ENCODE assay signal across 18 cellular contexts in genomic region chr5:33319841-33320240, GRCh38.
DNase-seq lines count a peak whose midpoint lies in the region; ATAC-seq, FAIRE-seq and TF ChIP-seq lines count a peak whose summit lies in the region.
"Had no signal": no experiment of that assay in that cellular context is flagged by ENCODE, and none has a peak within 500 bp of the region (broad histone marks: within the 10 kb centered on the region; RNA-seq: fewer than 3 reads in every experiment).

No MANE protein-coding gene starts in this region.

- H3K27ac ChIP-seq in breast epithelium (peak overlapping the region; percentile 41 to 79), endothelial cell of umbilical vein (ENCODE audit: insufficient read depth, low read depth, low read length) (peak overlapping the region; percentile 98), mesodermal cell (ENCODE audit: low read depth, low read length, severe bottlenecking) (peak overlapping the region; percentile 30), uterus (peak overlapping the region; percentile 72 to 73), caudate nucleus (ENCODE audit: low read depth, low read length) (no peak overlapping the region)
- H3K27ac ChIP-seq: psoas muscle had no signal

- TF ChIP-seq CTCF in breast epithelium (IDR thresholded peaks at IDR 0.05) (no peak), MCF 10A (IDR thresholded peaks at IDR 0.05; ENCODE audit: unreplicated experiment) (no peak), endothelial cell of umbilical vein (IDR thresholded peaks at IDR 0.05; ENCODE audit: extremely low read depth in 1 of 2, insufficient read depth in 1 of 2, low read depth in 1 of 2, low read length in 2 of 2) (no peak), uterus (IDR thresholded peaks at IDR 0.05) (no peak)

- H3K79me2 ChIP-seq in endothelial cell of umbilical vein (ENCODE audit: control insufficient read depth, insufficient read depth, low read length), result no peaks in the 10 kb centered on the region

- intact Hi-C loops in breast epithelium (cut with DNase I; ENCODE audit: low total_unique reads), result no loop called here
- intact Hi-C loops in MCF 10A (cut with micrococcal nuclease), result no loop called here
- intact Hi-C loops in endothelial cell of umbilical vein (cut with micrococcal nuclease), result loop anchor here (2.0 to 5.0 kb wide), 2 partner anchors 89 to 122 kb away; partner anchors contain the start of gene TARS1
- intact Hi-C loops in uterus (cut with DNase I; ENCODE audit: low total_unique reads), result no loop called here

- dilution Hi-C loops in endothelial cell of umbilical vein (cut with MboI; ENCODE audit: extremely low pct_ligation_motif_present, low sequenced_read_pairs), result no loop called here

- H3K4me3 ChIP-seq in breast epithelium (no peak overlapping the region), endothelial cell of umbilical vein (replicated peaks in 1 of 3; ENCODE audit: insufficient read depth in 1 of 3, low read depth in 1 of 3, low read length in 3 of 3) (no peak overlapping the region), mesodermal cell (ENCODE audit: extremely low read depth, insufficient read depth, low read length, poor library complexity, severe bottlenecking) (no peak overlapping the region), uterus (no peak overlapping the region)
- H3K4me3 ChIP-seq: psoas muscle had no signal

- no peaks in the 10 kb centered on the region for H3K4me1 Mint-ChIP-seq in MCF 10A (ENCODE audit: insufficient read depth, unreplicated experiment)

- no peaks in the 10 kb centered on the region for H3K27me3 Mint-ChIP-seq in MCF 10A (ENCODE audit: insufficient read depth, unreplicated experiment)

- no peak overlapping the region for H3K4me2 ChIP-seq in endothelial cell of umbilical vein (ENCODE audit: insufficient read depth, low read length)

- H2AFZ ChIP-seq in endothelial cell of umbilical vein (ENCODE audit: low read depth, low read length), result peak overlapping the region; percentile 63

- H4K20me1 ChIP-seq in endothelial cell of umbilical vein (replicated peaks; ENCODE audit: control insufficient read depth, extremely low read depth, insufficient read depth, low read length), result no peaks in the 10 kb centered on the region

- peak; percentile 62 for FAIRE-seq in endothelial cell of umbilical vein (lab: Jason Lieb, UNC)
- FAIRE-seq: A204.1, kidney had no signal

- 86 to 100% methylated on average over 1 of the region's 1 CpG for WGBS in mesodermal cell (ENCODE audit: insufficient coverage in 2 of 2), 2 experiments

- DNase-seq in breast epithelium (ENCODE audit: low spot score in 2 of 2) (no peak), MCF 10A (ENCODE audit: unreplicated experiment) (no peak), endothelial cell of umbilical vein (ENCODE audit: low read depth, low spot score) (peak; percentile 37), uterus (no peak), T1000 (lab: John Stamatoyannopoulos, UW) (no peak), caudate nucleus (lab: John Stamatoyannopoulos, UW) (no peak)
- DNase-seq: activated CD8-positive, alpha-beta memory T cell treated with anti-CD3 and anti-CD28 coated beads for 24 hours; activated effector memory CD4-positive, alpha-beta T cell treated with Interleukin-2 at 50 U/mL for 16 hours; COR-L47; effector CD8-positive, alpha-beta T cell; GDM1; head of caudate nucleus; kidney; NCI-H1105; psoas muscle had no signal

- H3K9me3 ChIP-seq in breast epithelium (no peaks in the 10 kb centered on the region), endothelial cell of umbilical vein (replicated peaks; ENCODE audit: control insufficient read depth, insufficient read depth, low read length) (no peaks in the 10 kb centered on the region), mesodermal cell (ENCODE audit: control insufficient read depth, low read length) (no peaks in the 10 kb centered on the region), uterus (no peaks in the 10 kb centered on the region)
- H3K9me3 ChIP-seq: psoas muscle had no signal

- TF ChIP-seq POLR2A in breast epithelium (IDR thresholded peaks at IDR 0.05), result no peak
- no peak for TF ChIP-seq POLR2A in endothelial cell of umbilical vein (IDR thresholded peaks at IDR 0.05; ENCODE audit: low read depth, low read length)
- TF ChIP-seq POLR2A in uterus (IDR thresholded peaks at IDR 0.05), result no peak

- H3K36me3 Mint-ChIP-seq in MCF 10A (ENCODE audit: insufficient read depth, unreplicated experiment), result no peaks in the 10 kb centered on the region

- CTCF ChIA-PET in MCF 10A (lab: Yijun Ruan, JAX), result interaction anchor here (0.5 to 2.2 kb wide), 6 partner anchors 8 to 627 kb away, joined by 3 to 9 read pairs (median 3); no protein-coding TSS in a partner anchor
- CTCF ChIA-PET in endothelial cell of umbilical vein (lab: Charles Lee), result interaction anchor here (0.7 to 1.9 kb wide), 5 partner anchors 10 to 116 kb away, joined by 3 to 9 read pairs (median 4); no protein-coding TSS in a partner anchor

- H3K9me1 ChIP-seq in endothelial cell of umbilical vein (replicated peaks; ENCODE audit: control insufficient read depth, extremely low read depth, insufficient read depth, low read length), result no peaks in the 10 kb centered on the region

- H3K36me3 ChIP-seq in breast epithelium (no peaks in the 10 kb centered on the region), endothelial cell of umbilical vein (ENCODE audit: control insufficient read depth in 2 of 2, extremely low read depth in 1 of 2, insufficient read depth in 2 of 2, low read length in 2 of 2) (no peaks in the 10 kb centered on the region), mesodermal cell (ENCODE audit: control insufficient read depth, insufficient read depth, low read length) (no peaks in the 10 kb centered on the region), uterus (no peaks in the 10 kb centered on the region)

- H3K9me3 Mint-ChIP-seq in MCF 10A (ENCODE audit: unreplicated experiment), result no peaks in the 10 kb centered on the region

- H3K4me1 ChIP-seq in breast epithelium, result peaks cover 0 to 10% of the 10 kb centered on the region in 2 donors
- peaks cover 34% of the 10 kb centered on the region for H3K4me1 ChIP-seq in endothelial cell of umbilical vein (ENCODE audit: control insufficient read depth, extremely low read depth, insufficient read depth, low read length)
- H3K4me1 ChIP-seq in mesodermal cell (ENCODE audit: control insufficient read depth, insufficient read depth, low read length, poor library complexity, severe bottlenecking), result peaks cover 15% of the 10 kb centered on the region
- H3K4me1 ChIP-seq in uterus, result peaks cover 0 to 5% of the 10 kb centered on the region in 2 donors
- H3K4me1 ChIP-seq: psoas muscle had no signal

- BruUV-seq in MCF 10A (replicated peaks; lab: Mats Ljungman, UMichigan), result no TSS peak
- BruUV-seq in endothelial cell of umbilical vein (replicated peaks; lab: Mats Ljungman, UMichigan), result no TSS peak

- no peak overlapping the region for H3K4me3 Mint-ChIP-seq in MCF 10A (ENCODE audit: unreplicated experiment)

- no peak for ATAC-seq in HG03442 (IDR thresholded peaks at IDR 0.05; ENCODE audit: unreplicated experiment)

- no peaks in the 10 kb centered on the region for H3K27me3 ChIP-seq in breast epithelium
- no peaks in the 10 kb centered on the region for H3K27me3 ChIP-seq in endothelial cell of umbilical vein (ENCODE audit: control insufficient read depth in 2 of 2, insufficient read depth in 2 of 2, low read length in 2 of 2)
- no peaks in the 10 kb centered on the region for H3K27me3 ChIP-seq in uterus

- no peak overlapping the region for H3K9ac ChIP-seq in endothelial cell of umbilical vein (replicated peaks; ENCODE audit: extremely low read depth, insufficient read depth, low read length)

- H3K27ac Mint-ChIP-seq in MCF 10A (ENCODE audit: low read depth, unreplicated experiment), result no peak overlapping the region

- POLR2A ChIA-PET in MCF 10A (lab: Yijun Ruan, JAX) (interaction anchor here (2.6 kb wide), 1 partner anchor 9 kb away, joined by 11 read pairs; no protein-coding TSS in a partner anchor), endothelial cell of umbilical vein (lab: Charles Lee) (no interaction called here)

TF ChIP-seq in endothelial cell of umbilical vein, 7 proteins besides CTCF, POLR2A, EP300 and RAD21:
- TF ChIP-seq GATA2 (IDR thresholded peaks at IDR 0.05; ENCODE audit: insufficient read depth, insufficient read length, low read depth, low read length) (no peak), POLR2AphosphoS5 (IDR thresholded peaks at IDR 0.05; ENCODE audit: insufficient read depth, low read depth, low read length) (no peak), FOS (IDR thresholded peaks at IDR 0.05; ENCODE audit: borderline replicate concordance, insufficient read depth, low read length) (no peak), EZH2 (IDR thresholded peaks at IDR 0.05; ENCODE audit: borderline replicate concordance, low read depth, low read length, severe bottlenecking) (no peak), MYC (IDR thresholded peaks at IDR 0.05; ENCODE audit: low read depth, low read length) (no peak), JUN (IDR thresholded peaks at IDR 0.05; ENCODE audit: borderline replicate concordance, insufficient read depth, insufficient read length, low read depth) (no peak), MAX (IDR thresholded peaks at IDR 0.05; ENCODE audit: insufficient read depth, insufficient read length) (no peak)
